ENCODE assay signal across 28 cellular contexts in genomic region chr4:63708661-63709060, GRCh38.
"Had no signal": no experiment of that assay in that cellular context is flagged by ENCODE, and none has a peak within 500 bp of the region (broad histone marks: within the 10 kb centered on the region; RNA-seq: fewer than 3 reads in every experiment).

No MANE protein-coding gene starts in this region.

- DNase-seq: hypothalamus; immature natural killer cell; kidney; left colon; left lung; lower lobe of right lung; mammary epithelial cell; mesenchymal stem cell; naive B cell; natural killer cell; nephron progenitor cell; ovary; right lobe of liver; stimulated activated CD4-positive, alpha-beta T cell treated with anti-CD3 and anti-CD28 coated beads, Interleukin-12 subunit alpha, Interleukin-12 subunit beta, amount 100 ng/mL, for 4 hours; stimulated activated CD4-positive, alpha-beta T cell treated with anti-CD3 and anti-CD28 coated beads, Interleukin-15, amount 100 ng/mL, for 24 hours; stimulated activated CD4-positive, alpha-beta T cell treated with anti-CD3 and anti-CD28 coated beads, Interleukin-2, amount 100 ng/mL, for 24 hours; stimulated activated CD4-positive, alpha-beta T cell treated with anti-CD3 and anti-CD28 coated beads, Interleukin-4, amount 100 ng/mL, for 1 hour; stimulated activated naive B cell treated with anti-CD40 and anti-IgM and Interleukin-4, amounts not matched to agents 10 μg/mL and 1 μg/mL and 100 μg/mL, for 72 hours; stimulated activated naive CD8-positive, alpha-beta T cell treated with anti-CD3 and anti-CD28 coated beads, Interleukin-15, Interleukin-2, amounts not matched to agents 100 U/mL and 50 U/mL, for 24 hours; stomach; testis; thyroid gland; transverse colon; upper lobe of right lung had no signal

- H3K9me3 Mint-ChIP-seq: nephron progenitor cell; stimulated activated naive B cell treated with anti-CD40 and anti-IgM and Interleukin-4, amounts not matched to agents 10 μg/mL and 1 μg/mL and 100 μg/mL, for 72 hours had no signal

- H3K36me3 Mint-ChIP-seq: immature natural killer cell; naive B cell; natural killer cell; stimulated activated naive B cell treated with anti-CD40 and anti-IgM and Interleukin-4, amounts not matched to agents 10 μg/mL and 1 μg/mL and 100 μg/mL, for 72 hours had no signal

- H3K27ac Mint-ChIP-seq: immature natural killer cell; naive B cell; natural killer cell; nephron progenitor cell; progenitor cell of endocrine pancreas; stimulated activated naive B cell treated with anti-CD40 and anti-IgM and Interleukin-4, amounts not matched to agents 10 μg/mL and 1 μg/mL and 100 μg/mL, for 72 hours had no signal

- H3K36me3 ChIP-seq: left lung, lower lobe of right lung, ovary, right atrium auricular region, right lobe of liver, stomach, thyroid gland, transverse colon, upper lobe of right lung had no signal

- FAIRE-seq: islet of Langerhans, urothelium cell line had no signal

- H3K9me3 ChIP-seq: left lung, lower lobe of right lung, ovary, right atrium auricular region, right lobe of liver, stomach, testis, thyroid gland, transverse colon, upper lobe of right lung had no signal

- H3K4me1 ChIP-seq: left lung, lower lobe of right lung, right atrium auricular region, right lobe of liver, stomach, testis, thyroid gland, transverse colon, upper lobe of right lung had no signal

- H3K4me3 ChIP-seq: left lung, lower lobe of right lung, ovary, right atrium auricular region, right lobe of liver, stomach, testis, thyroid gland, transverse colon, upper lobe of right lung had no signal

- H3K27me3 ChIP-seq: left lung, ovary, right atrium auricular region, right lobe of liver, stomach, testis, thyroid gland, transverse colon, upper lobe of right lung had no signal

- ATAC-seq: left colon; left lung; lower lobe of right lung; natural killer cell; right lobe of liver; stimulated activated naive B cell treated with anti-CD40 and anti-IgM and Interleukin-4, amounts not matched to agents 10 μg/mL and 1 μg/mL and 100 μg/mL, for 72 hours; stimulated activated naive CD8-positive, alpha-beta T cell treated with anti-CD3 and anti-CD28 coated beads, Interleukin-15, Interleukin-2, amounts not matched to agents 100 U/mL and 50 U/mL, for 24 hours; upper lobe of right lung had no signal

- H3K4me3 Mint-ChIP-seq: immature natural killer cell; naive B cell; natural killer cell; nephron progenitor cell; stimulated activated naive B cell treated with anti-CD40 and anti-IgM and Interleukin-4, amounts not matched to agents 10 μg/mL and 1 μg/mL and 100 μg/mL, for 72 hours had no signal

- H3K4me1 Mint-ChIP-seq: immature natural killer cell; naive B cell; natural killer cell; nephron progenitor cell; stimulated activated naive B cell treated with anti-CD40 and anti-IgM and Interleukin-4, amounts not matched to agents 10 μg/mL and 1 μg/mL and 100 μg/mL, for 72 hours had no signal

- H3K27ac ChIP-seq: left lung, lower lobe of right lung, ovary, right atrium auricular region, right lobe of liver, stomach, testis, thyroid gland, transverse colon, upper lobe of right lung had no signal

- H3K27me3 Mint-ChIP-seq: naive B cell; progenitor cell of endocrine pancreas; stimulated activated naive B cell treated with anti-CD40 and anti-IgM and Interleukin-4, amounts not matched to agents 10 μg/mL and 1 μg/mL and 100 μg/mL, for 72 hours had no signal
